1 cellular context compared by ENCODE assay signal in the genomic region with DNA sequence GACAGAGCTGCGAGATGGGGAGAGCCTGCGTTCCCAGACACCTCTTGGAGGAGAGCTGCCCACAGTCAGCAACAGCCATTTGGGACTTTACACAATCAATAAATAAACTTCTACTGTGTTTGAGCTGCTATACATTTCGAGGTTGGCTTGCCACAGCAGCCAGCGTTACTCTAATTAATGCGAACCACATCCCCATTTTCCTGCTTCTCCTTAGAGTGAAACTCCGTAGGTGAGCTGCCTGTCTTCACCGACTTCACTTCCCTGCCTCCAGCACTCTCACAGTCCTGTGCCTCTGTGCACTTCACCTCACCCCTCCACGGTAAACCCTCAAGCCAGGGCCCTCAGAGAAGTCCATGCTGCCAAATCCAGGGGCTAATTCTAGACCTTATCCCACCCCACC.
TF ChIP-seq lines count a peak whose summit lies in the region.

No MANE protein-coding gene starts in this region.

TF ChIP-seq in HepG2, 621 proteins besides CTCF, POLR2A, EP300 and RAD21:
- TF ChIP-seq ZBTB8A (CRISPR knock-in tag; IDR thresholded peaks at IDR 0.05; ENCODE audit: borderline replicate concordance, low read depth), result no peak
- TF ChIP-seq, protein P1, sequence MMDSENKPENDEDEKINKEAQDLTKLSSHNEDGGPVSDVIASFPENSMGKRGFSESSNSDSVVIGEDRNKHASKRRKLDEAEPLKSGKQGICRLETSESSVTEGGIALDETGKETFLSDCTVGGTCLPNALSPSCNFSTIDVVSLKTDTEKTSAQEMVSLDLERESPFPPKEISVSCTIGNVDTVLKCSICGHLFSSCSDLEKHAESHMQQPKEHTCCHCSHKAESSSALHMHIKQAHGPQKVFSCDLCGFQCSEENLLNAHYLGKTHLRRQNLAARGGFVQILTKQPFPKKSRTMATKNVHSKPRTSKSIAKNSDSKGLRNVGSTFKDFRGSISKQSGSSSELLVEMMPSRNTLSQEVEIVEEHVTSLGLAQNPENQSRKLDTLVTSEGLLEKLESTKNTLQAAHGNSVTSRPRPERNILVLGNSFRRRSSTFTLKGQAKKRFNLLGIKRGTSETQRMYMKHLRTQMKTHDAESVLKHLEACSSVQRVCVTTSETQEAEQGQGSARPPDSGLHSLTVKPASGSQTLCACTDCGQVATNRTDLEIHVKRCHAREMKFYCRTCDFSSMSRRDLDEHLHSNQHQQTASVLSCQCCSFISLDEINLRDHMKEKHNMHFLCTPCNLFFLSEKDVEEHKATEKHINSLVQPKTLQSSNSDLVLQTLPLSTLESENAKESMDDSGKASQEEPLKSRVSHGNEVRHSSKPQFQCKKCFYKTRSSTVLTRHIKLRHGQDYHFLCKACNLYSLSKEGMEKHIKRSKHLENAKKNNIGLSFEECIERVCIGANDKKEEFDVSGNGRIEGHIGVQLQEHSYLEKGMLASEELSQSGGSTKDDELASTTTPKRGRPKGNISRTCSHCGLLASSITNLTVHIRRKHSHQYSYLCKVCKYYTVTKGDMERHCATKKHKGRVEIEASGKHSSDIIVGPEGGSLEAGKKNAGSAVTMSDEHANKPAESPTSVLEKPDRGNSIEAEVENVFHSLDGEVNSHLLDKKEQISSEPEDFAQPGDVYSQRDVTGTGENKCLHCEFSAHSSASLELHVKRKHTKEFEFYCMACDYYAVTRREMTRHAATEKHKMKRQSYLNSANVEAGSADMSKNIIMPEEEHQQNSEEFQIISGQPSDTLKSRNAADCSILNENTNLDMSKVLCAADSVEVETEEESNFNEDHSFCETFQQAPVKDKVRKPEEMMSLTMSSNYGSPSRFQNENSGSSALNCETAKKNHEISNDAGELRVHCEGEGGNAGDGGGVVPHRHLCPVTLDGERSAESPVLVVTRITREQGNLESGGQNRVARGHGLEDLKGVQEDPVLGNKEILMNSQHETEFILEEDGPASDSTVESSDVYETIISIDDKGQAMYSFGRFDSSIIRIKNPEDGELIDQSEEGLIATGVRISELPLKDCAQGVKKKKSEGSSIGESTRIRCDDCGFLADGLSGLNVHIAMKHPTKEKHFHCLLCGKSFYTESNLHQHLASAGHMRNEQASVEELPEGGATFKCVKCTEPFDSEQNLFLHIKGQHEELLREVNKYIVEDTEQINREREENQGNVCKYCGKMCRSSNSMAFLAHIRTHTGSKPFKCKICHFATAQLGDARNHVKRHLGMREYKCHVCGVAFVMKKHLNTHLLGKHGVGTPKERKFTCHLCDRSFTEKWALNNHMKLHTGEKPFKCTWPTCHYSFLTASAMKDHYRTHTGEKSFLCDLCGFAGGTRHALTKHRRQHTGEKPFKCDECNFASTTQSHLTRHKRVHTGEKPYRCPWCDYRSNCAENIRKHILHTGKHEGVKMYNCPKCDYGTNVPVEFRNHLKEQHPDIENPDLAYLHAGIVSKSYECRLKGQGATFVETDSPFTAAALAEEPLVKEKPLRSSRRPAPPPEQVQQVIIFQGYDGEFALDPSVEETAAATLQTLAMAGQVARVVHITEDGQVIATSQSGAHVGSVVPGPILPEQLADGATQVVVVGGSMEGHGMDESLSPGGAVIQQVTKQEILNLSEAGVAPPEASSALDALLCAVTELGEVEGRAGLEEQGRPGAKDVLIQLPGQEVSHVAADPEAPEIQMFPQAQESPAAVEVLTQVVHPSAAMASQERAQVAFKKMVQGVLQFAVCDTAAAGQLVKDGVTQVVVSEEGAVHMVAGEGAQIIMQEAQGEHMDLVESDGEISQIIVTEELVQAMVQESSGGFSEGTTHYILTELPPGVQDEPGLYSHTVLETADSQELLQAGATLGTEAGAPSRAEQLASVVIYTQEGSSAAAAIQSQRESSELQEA (CRISPR knock-in tag; IDR thresholded peaks at IDR 0.05; ENCODE audit: not compliant biosample characterization), result no peak
- TF ChIP-seq SP140L (CRISPR knock-in tag; IDR thresholded peaks at IDR 0.05; ENCODE audit: borderline replicate concordance), result no peak
- TF ChIP-seq CBX1 (IDR thresholded peaks at IDR 0.05; ENCODE audit: low read depth), result no peak
- TF ChIP-seq NFIB (CRISPR knock-in tag; IDR thresholded peaks at IDR 0.05; ENCODE audit: borderline replicate concordance), result no peak
- TF ChIP-seq, protein P2, sequence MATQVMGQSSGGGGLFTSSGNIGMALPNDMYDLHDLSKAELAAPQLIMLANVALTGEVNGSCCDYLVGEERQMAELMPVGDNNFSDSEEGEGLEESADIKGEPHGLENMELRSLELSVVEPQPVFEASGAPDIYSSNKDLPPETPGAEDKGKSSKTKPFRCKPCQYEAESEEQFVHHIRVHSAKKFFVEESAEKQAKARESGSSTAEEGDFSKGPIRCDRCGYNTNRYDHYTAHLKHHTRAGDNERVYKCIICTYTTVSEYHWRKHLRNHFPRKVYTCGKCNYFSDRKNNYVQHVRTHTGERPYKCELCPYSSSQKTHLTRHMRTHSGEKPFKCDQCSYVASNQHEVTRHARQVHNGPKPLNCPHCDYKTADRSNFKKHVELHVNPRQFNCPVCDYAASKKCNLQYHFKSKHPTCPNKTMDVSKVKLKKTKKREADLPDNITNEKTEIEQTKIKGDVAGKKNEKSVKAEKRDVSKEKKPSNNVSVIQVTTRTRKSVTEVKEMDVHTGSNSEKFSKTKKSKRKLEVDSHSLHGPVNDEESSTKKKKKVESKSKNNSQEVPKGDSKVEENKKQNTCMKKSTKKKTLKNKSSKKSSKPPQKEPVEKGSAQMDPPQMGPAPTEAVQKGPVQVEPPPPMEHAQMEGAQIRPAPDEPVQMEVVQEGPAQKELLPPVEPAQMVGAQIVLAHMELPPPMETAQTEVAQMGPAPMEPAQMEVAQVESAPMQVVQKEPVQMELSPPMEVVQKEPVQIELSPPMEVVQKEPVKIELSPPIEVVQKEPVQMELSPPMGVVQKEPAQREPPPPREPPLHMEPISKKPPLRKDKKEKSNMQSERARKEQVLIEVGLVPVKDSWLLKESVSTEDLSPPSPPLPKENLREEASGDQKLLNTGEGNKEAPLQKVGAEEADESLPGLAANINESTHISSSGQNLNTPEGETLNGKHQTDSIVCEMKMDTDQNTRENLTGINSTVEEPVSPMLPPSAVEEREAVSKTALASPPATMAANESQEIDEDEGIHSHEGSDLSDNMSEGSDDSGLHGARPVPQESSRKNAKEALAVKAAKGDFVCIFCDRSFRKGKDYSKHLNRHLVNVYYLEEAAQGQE (IDR thresholded peaks at IDR 0.05; ENCODE audit: borderline replicate concordance in 1 of 2, low read depth in 1 of 2, low read length in 2 of 2), result no peak
- TF ChIP-seq ETV6 (CRISPR knock-in tag; conservative IDR thresholded peaks at IDR 0.05), result no peak
- TF ChIP-seq ATF1 (CRISPR knock-in tag; IDR thresholded peaks at IDR 0.05), result no peak
- TF ChIP-seq, protein P3, sequence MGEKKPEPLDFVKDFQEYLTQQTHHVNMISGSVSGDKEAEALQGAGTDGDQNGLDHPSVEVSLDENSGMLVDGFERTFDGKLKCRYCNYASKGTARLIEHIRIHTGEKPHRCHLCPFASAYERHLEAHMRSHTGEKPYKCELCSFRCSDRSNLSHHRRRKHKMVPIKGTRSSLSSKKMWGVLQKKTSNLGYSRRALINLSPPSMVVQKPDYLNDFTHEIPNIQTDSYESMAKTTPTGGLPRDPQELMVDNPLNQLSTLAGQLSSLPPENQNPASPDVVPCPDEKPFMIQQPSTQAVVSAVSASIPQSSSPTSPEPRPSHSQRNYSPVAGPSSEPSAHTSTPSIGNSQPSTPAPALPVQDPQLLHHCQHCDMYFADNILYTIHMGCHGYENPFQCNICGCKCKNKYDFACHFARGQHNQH (CRISPR knock-in tag; IDR thresholded peaks at IDR 0.05), result no peak
- no peak for TF ChIP-seq ZNF746 (CRISPR knock-in tag; IDR thresholded peaks at IDR 0.05)
- no peak for TF ChIP-seq ZSCAN21 (CRISPR knock-in tag; IDR thresholded peaks at IDR 0.05; ENCODE audit: borderline replicate concordance)
- TF ChIP-seq, protein P4, sequence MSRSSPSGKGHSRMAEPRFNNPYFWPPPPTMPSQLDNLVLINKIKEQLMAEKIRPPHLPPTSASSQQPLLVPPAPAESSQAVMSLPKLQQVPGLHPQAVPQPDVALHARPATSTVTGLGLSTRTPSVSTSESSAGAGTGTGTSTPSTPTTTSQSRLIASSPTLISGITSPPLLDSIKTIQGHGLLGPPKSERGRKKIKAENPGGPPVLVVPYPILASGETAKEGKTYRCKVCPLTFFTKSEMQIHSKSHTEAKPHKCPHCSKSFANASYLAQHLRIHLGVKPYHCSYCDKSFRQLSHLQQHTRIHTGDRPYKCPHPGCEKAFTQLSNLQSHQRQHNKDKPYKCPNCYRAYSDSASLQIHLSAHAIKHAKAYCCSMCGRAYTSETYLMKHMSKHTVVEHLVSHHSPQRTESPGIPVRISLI (CRISPR knock-in tag; IDR thresholded peaks at IDR 0.05; ENCODE audit: borderline replicate concordance), result no peak
- TF ChIP-seq FOXM1 (CRISPR knock-in tag; IDR thresholded peaks at IDR 0.05), result no peak
- no peak for TF ChIP-seq GZF1 (CRISPR knock-in tag; IDR thresholded peaks at IDR 0.05)
